ENCODE assay signal across 8 cellular contexts in the genomic region with DNA sequence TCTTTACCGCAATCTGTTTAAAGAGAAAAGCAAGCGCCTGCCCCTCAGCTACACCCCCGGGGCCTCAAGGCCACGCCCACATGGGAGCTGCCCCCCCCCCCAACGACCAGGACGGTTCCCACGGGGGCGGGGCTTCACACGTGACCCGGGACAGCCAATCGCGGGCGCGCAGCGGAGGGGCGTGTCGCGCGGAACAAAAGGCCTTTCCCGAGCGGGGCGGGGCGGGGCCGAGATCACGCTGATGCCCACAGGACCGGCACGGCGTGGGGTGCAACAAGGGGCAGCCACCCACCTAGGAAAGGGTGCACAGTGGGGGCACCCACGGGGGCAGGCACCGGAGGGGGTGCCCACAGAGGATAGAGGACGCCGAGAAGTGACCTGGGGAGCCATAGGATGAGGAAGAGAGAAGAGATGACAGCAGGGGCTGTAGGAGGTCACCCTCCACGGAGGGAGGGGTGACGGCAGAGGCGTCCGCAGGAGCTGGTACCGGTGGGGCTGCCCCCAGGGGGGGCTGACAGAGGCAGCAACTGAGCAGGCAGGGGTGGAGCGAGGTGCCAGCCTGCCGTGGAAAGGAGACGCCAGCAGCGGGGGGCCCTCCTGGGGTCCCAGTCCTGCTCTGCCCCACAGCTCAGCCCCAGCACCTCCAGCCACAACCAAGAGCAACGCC. TPM values are rescaled to one million over a fixed set of nuclear protein-coding genes. Genes with fewer than 3 reads are reported as not detected.
DNase-seq lines count a peak whose midpoint lies in the region; ATAC-seq and TF ChIP-seq lines count a peak whose summit lies in the region.

No MANE protein-coding gene starts in this region.

- peak; percentile 73 for ATAC-seq in GM21619 (IDR thresholded peaks at IDR 0.05; ENCODE audit: unreplicated experiment)

- TF ChIP-seq CTCF in Calu3 (IDR thresholded peaks at IDR 0.05; ENCODE audit: unreplicated experiment) (no peak), fibroblast of the aortic adventitia (IDR thresholded peaks at IDR 0.05; ENCODE audit: insufficient read depth, low read length) (no peak), nephron progenitor cell (IDR thresholded peaks at IDR 0.05) (no peak)

- DNase-seq in Calu3 = peak; percentile 98
- peak; percentile 77 for DNase-seq in RPMI8226
- DNase-seq in activated effector memory CD4-positive, alpha-beta T cell treated with Interleukin-2 at 50 U/mL for 16 hours = peak; percentile 94
- peak; percentile 82 for DNase-seq in fibroblast of the aortic adventitia (ENCODE audit: low read depth)
- peak; percentile 99 for DNase-seq in nephron progenitor cell
- peak; percentile 84 to 98 (median 94) for DNase-seq in stimulated activated naive CD4-positive, alpha-beta T cell (lab: John Stamatoyannopoulos, UW)

- H3K4me1 Mint-ChIP-seq in Calu3 (ENCODE audit: low read depth, unreplicated experiment) (peaks cover 9% of the 10 kb centered on the region), nephron progenitor cell (peaks cover 10% of the 10 kb centered on the region)

- H3K27ac Mint-ChIP-seq in Calu3 (ENCODE audit: unreplicated experiment) (peak overlapping the region; percentile 84), nephron progenitor cell (no peak overlapping the region)

- no TSS peak for BruUV-seq in Calu3 (replicated peaks; lab: Mats Ljungman, UMichigan)

- intact Hi-C loops in Calu3 (cut with micrococcal nuclease; ENCODE audit: unreplicated experiment) = no loop called here

- H3K36me3 Mint-ChIP-seq in Calu3 (ENCODE audit: insufficient read depth, unreplicated experiment) (peaks cover 19% of the 10 kb centered on the region), nephron progenitor cell (ENCODE audit: low read depth) (peaks cover 12% of the 10 kb centered on the region)

- H3K9me3 ChIP-seq in KOPT-K1 (ENCODE audit: insufficient read depth, low read length, poor library complexity, severe bottlenecking) = no peaks in the 10 kb centered on the region

- peak overlapping the region; percentile 66 for H3K27ac ChIP-seq in KOPT-K1 (ENCODE audit: low read depth, low read length, poor library complexity, severe bottlenecking)

- H3K4me3 Mint-ChIP-seq in Calu3 (ENCODE audit: low read depth, unreplicated experiment) = peak overlapping the region; percentile 99
- H3K4me3 Mint-ChIP-seq in nephron progenitor cell = peak overlapping the region; percentile 81

- CTCF ChIA-PET in Calu3 (lab: Charles Lee) = interaction anchor here (0.5 to 1.0 kb wide), 4 partner anchors 11 to 28 kb away, joined by 3 to 5 read pairs (median 4); a partner anchor contains a TSS

- no peaks in the 10 kb centered on the region for H3K9me3 Mint-ChIP-seq in Calu3 (ENCODE audit: low read depth, unreplicated experiment)
- H3K9me3 Mint-ChIP-seq in nephron progenitor cell = no peaks in the 10 kb centered on the region

- peaks cover 13% of the 10 kb centered on the region; the same call in 1 of the 2 replicates for H3K36me3 ChIP-seq in KOPT-K1 (ENCODE audit: insufficient read depth, low read length)

- peak overlapping the region; percentile 70 for H3K4me3 ChIP-seq in fibroblast of the aortic adventitia (ENCODE audit: low read depth, low read length)

- H3K27me3 Mint-ChIP-seq in Calu3 (ENCODE audit: unreplicated experiment) (no peaks in the 10 kb centered on the region), nephron progenitor cell (ENCODE audit: low read depth, poor library complexity) (peaks cover 16% of the 10 kb centered on the region)

RNA-seq across cellular contexts. Expression of a gene that starts 6.2 kb away (rescaled TPM):
- total RNA-seq in Calu3 (2022) (35.5 TPM in 2 replicates), fibroblast of the aortic adventitia (ENCODE audit: low replicate concordance) (11.5 and 15.6 TPM in 2 replicates)

RNA-seq across cellular contexts. Expression of a gene that starts 12.2 kb away (rescaled TPM):
- total RNA-seq in Calu3 (2022) (16.6 and 23.4 TPM in 2 replicates), fibroblast of the aortic adventitia (ENCODE audit: low replicate concordance) (10.3 and 20.1 TPM in 2 replicates)

RNA-seq across cellular contexts. Expression of a gene that starts 22.6 kb away (rescaled TPM):
- not detected in 2 replicates for total RNA-seq in Calu3 (2022)
- not detected in 2 replicates for total RNA-seq in fibroblast of the aortic adventitia (ENCODE audit: low replicate concordance)

RNA-seq across cellular contexts. Expression of a gene that starts 36.1 kb away (rescaled TPM):
- 3.2 and 6.1 TPM in 2 replicates for total RNA-seq in Calu3 (2022)
- total RNA-seq in fibroblast of the aortic adventitia (ENCODE audit: low replicate concordance) = 0.36 and 0.41 TPM in 2 replicates

RNA-seq across cellular contexts. Expression of a gene that starts 56.6 kb away (rescaled TPM):
- total RNA-seq in Calu3 (2022) (63.9 and 80.2 TPM in 2 replicates), fibroblast of the aortic adventitia (ENCODE audit: low replicate concordance) (36.3 and 80.4 TPM in 2 replicates)

Comparison
In these comparisons a context has a peak if more than half of its experiments do, and no peak if none do; other contexts are left out.
1. Peak in every context shown above with its lines: DNase-seq, ATAC-seq, H3K4me3 ChIP-seq and H3K27ac ChIP-seq.